19 cellular contexts compared by ENCODE assay signal in genomic region chr16:88289549-88290344, GRCh38.
DNase-seq lines count a peak whose midpoint lies in the region; ATAC-seq and TF ChIP-seq lines count a peak whose summit lies in the region.
"Had no signal": no experiment of that assay in that cellular context is flagged by ENCODE, and none has a peak within 500 bp of the region (broad histone marks: within the 10 kb centered on the region; RNA-seq: fewer than 3 reads in every experiment).

No MANE protein-coding gene starts in this region.

- no peaks in the 10 kb centered on the region for H3K36me3 ChIP-seq in adipocyte (ENCODE audit: control insufficient read depth, insufficient read depth, low read length, severe bottlenecking)
- no peaks in the 10 kb centered on the region for H3K36me3 ChIP-seq in esophagus muscularis mucosa
- H3K36me3 ChIP-seq: gastroesophageal sphincter, neural progenitor cell had no signal

- H3K4me3 ChIP-seq in adipocyte (ENCODE audit: low read length) (no peak overlapping the region), esophagus muscularis mucosa (no peak overlapping the region)
- H3K4me3 ChIP-seq: gastroesophageal sphincter, neural progenitor cell, testis had no signal

- no peak overlapping the region for H3K27ac ChIP-seq in esophagus muscularis mucosa (replicated peaks in 1 of 4)
- H3K27ac ChIP-seq: gastroesophageal sphincter, neural progenitor cell, testis had no signal

- H3K27me3 ChIP-seq in adipocyte (replicated peaks; ENCODE audit: control insufficient read depth, insufficient read depth, low read length) (no peaks in the 10 kb centered on the region), esophagus muscularis mucosa (peaks cover 0 to 27% (median 0%) of the 10 kb centered on the region in 4 donors)
- H3K27me3 ChIP-seq: neural progenitor cell, testis had no signal

- no peak for TF ChIP-seq EP300 in esophagus muscularis mucosa (IDR thresholded peaks at IDR 0.05)

- H3K4me1 ChIP-seq in adipocyte (ENCODE audit: control insufficient read depth, insufficient read depth, low read length) (peaks cover 5% of the 10 kb centered on the region), esophagus muscularis mucosa (no peaks in the 10 kb centered on the region)
- H3K4me1 ChIP-seq: gastroesophageal sphincter, neural progenitor cell, testis had no signal

- peak; percentile 28 for ATAC-seq in sciatic nerve
- ATAC-seq in GM21381 (IDR thresholded peaks at IDR 0.05; ENCODE audit: unreplicated experiment) = no peak
- ATAC-seq in GM18907 (IDR thresholded peaks at IDR 0.05; ENCODE audit: unreplicated experiment) = no peak
- ATAC-seq: gastroesophageal sphincter had no signal

- DNase-seq in GDM1 (lab: John Stamatoyannopoulos, UW) (peak; percentile 2), MV-4-11 (lab: John Stamatoyannopoulos, UW) (peak; percentile 96), adipocyte (ENCODE audit: low read depth) (peak; percentile 33), sciatic nerve (ENCODE audit: low spot score) (no peak), esophagus muscularis mucosa (ENCODE audit: extremely low spot score) (no peak)
- DNase-seq: activated CD4-positive, alpha-beta T cell treated with anti-CD3 and anti-CD28 coated beads, Interleukin-2, amount 50 U/mL, for 4 hours; amniotic stem cell; C1 segment of cervical spinal cord; cerebellar nuclear complex; DMS153; NCI-H774; SIG-M5; stimulated activated CD4-positive, alpha-beta T cell treated with anti-CD3 and anti-CD28 coated beads, Interleukin-2, amount 100 ng/mL, for 24 hours; T1000; testis had no signal

- H3K9me3 ChIP-seq in adipocyte (ENCODE audit: control insufficient read depth, low read length) (peaks cover 24% of the 10 kb centered on the region), esophagus muscularis mucosa (peaks cover 0 to 28% (median 9%) of the 10 kb centered on the region in 4 donors)
- H3K9me3 ChIP-seq: testis had no signal

- intact Hi-C loops in sciatic nerve (cut with DNase I) (no loop called here), esophagus muscularis mucosa (cut with DNase I) (no loop called here)

- no peak overlapping the region for H3K9ac ChIP-seq in adipocyte (ENCODE audit: low read length)
- H3K9ac ChIP-seq: neural progenitor cell had no signal

- 74% methylated on average over 16 of the region's 16 CpGs for WGBS in esophagus muscularis mucosa

- TF ChIP-seq POLR2A in esophagus muscularis mucosa (IDR thresholded peaks at IDR 0.05; ENCODE audit: low read depth) = no peak

- no peak for TF ChIP-seq CTCF in esophagus muscularis mucosa (IDR thresholded peaks at IDR 0.05)

Comparison
In these comparisons a context has a peak if more than half of its experiments do, and no peak if none do; other contexts are left out.
1. DNase-seq: peak in GDM1 (single experiment), MV-4-11 (single experiment) and adipocyte (single experiment); none in sciatic nerve (single experiment) and esophagus muscularis mucosa (single experiment).